ENCODE assay signal across 11 cellular contexts in the genomic region with DNA sequence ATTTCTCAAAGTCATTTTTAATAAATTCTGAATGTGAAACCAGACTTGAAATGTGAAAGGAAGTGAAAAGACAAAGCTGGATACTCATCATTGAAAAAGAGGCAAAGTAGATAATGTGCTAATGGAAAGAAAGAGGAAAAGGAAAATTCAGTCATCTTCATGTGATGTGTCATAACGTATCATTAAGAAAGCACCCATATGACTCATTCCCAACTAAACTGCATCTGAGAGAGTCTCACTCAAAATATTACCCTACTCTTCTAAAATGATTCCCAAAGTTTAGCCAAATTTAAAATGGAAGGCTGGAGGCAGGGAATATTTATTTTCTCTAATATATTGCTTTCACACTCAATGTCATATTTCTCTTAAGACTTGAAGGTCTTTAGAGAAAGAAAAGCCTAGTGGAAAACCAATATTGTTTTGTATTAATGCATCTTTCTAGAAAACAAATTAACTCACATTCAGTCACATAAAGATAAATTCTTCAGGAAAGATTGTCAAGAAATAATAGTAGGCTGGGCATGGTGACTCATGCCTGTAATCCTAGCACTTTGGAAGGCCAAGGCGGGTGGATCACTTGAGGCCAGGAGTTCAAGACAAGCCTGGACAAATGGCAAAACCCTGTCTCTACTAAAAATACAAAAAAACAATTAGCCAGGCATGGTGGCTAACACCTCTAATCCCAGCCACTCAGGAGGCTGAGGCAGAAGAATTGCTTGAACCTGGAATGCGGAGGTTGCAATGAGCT.
A peak's percentile ranks its signal among the peaks of the same experiment; 100 is the strongest.
DNase-seq lines count a peak whose midpoint lies in the region; ATAC-seq and TF ChIP-seq lines count a peak whose summit lies in the region.
"Had no signal": no experiment of that assay in that cellular context is flagged by ENCODE, and none has a peak within 500 bp of the region (broad histone marks: within the 10 kb centered on the region; RNA-seq: fewer than 3 reads in every experiment).

No MANE protein-coding gene starts in this region.

- no peaks in the 10 kb centered on the region for H3K4me1 Mint-ChIP-seq in activated T-helper 1 cell treated with anti-CD3 and anti-CD28 coated beads, Interleukin-12 subunit alpha, Interleukin-12 subunit beta, Interleukin-2, Interleukin-4 antibody, amounts not matched to agents 30 ng/mL and 10 ng/mL and 1 ng/mL, durations not matched to agents 14 hours and 24 hours and 36 hours (ENCODE audit: low read depth)
- H3K4me1 Mint-ChIP-seq: CD4-positive, alpha-beta memory T cell had no signal

- H3K4me1 ChIP-seq in stomach: no peaks in the 10 kb centered on the region
- H3K4me1 ChIP-seq in ascending aorta: no peaks in the 10 kb centered on the region

- no peak for TF ChIP-seq POLR2A in stomach (IDR thresholded peaks at IDR 0.05)

- H3K27me3 Mint-ChIP-seq in activated T-helper 1 cell treated with anti-CD3 and anti-CD28 coated beads, Interleukin-12 subunit alpha, Interleukin-12 subunit beta, Interleukin-2, Interleukin-4 antibody, amounts not matched to agents 30 ng/mL and 10 ng/mL and 1 ng/mL, durations not matched to agents 14 hours and 24 hours and 36 hours (ENCODE audit: insufficient read depth): peaks cover 2% of the 10 kb centered on the region

- no peaks in the 10 kb centered on the region for H3K36me3 ChIP-seq in MG63
- no peaks in the 10 kb centered on the region for H3K36me3 ChIP-seq in stomach
- no peaks in the 10 kb centered on the region for H3K36me3 ChIP-seq in ascending aorta
- H3K36me3 ChIP-seq: cardiac muscle cell had no signal

- intact Hi-C loops in stomach (cut with DNase I; ENCODE audit: low total_unique reads): no loop called here
- intact Hi-C loops in ascending aorta (cut with DNase I): no loop called here
- intact Hi-C loops in activated T-helper 1 cell treated with anti-CD3 and anti-CD28 coated beads, Interleukin-12 subunit alpha, Interleukin-12 subunit beta, Interleukin-2, Interleukin-4 antibody, amounts not matched to agents 30 ng/mL and 10 ng/mL and 1 ng/mL, durations not matched to agents 14 hours and 24 hours and 36 hours (cut with micrococcal nuclease): no loop called here

- TF ChIP-seq CTCF in AG09309 (IDR thresholded peaks at IDR 0.05; ENCODE audit: control insufficient read depth, insufficient read depth, low read depth, low read length, missing control alignments) (no peak), stomach (IDR thresholded peaks at IDR 0.05) (no peak), ascending aorta (IDR thresholded peaks at IDR 0.05) (no peak)

- no peak overlapping the region for H3K27ac Mint-ChIP-seq in activated T-helper 1 cell treated with anti-CD3 and anti-CD28 coated beads, Interleukin-12 subunit alpha, Interleukin-12 subunit beta, Interleukin-2, Interleukin-4 antibody, amounts not matched to agents 30 ng/mL and 10 ng/mL and 1 ng/mL, durations not matched to agents 14 hours and 24 hours and 36 hours
- H3K27ac Mint-ChIP-seq: CD4-positive, alpha-beta memory T cell; progenitor cell of endocrine pancreas had no signal

- H3K4me3 Mint-ChIP-seq in activated T-helper 1 cell treated with anti-CD3 and anti-CD28 coated beads, Interleukin-12 subunit alpha, Interleukin-12 subunit beta, Interleukin-2, Interleukin-4 antibody, amounts not matched to agents 30 ng/mL and 10 ng/mL and 1 ng/mL, durations not matched to agents 14 hours and 24 hours and 36 hours: no peak overlapping the region
- H3K4me3 Mint-ChIP-seq: CD4-positive, alpha-beta memory T cell had no signal

- DNase-seq in AG09309 (ENCODE audit: low read depth) (peak; percentile 18), MG63 (peak; percentile 53), fibroblast of gingiva (ENCODE audit: low read depth) (peak; percentile 67), stomach (no peak), ascending aorta (ENCODE audit: low spot score in 2 of 2) (no peak), SHP77 treated with DMSO at 0.1 percent for 48 hours (lab: John Stamatoyannopoulos, UW) (no peak)
- no peak for DNase-seq in activated T-helper 1 cell treated with anti-CD3 and anti-CD28 coated beads, Interleukin-12 subunit alpha, Interleukin-12 subunit beta, Interleukin-2, Interleukin-4 antibody, amounts not matched to agents 30 ng/mL and 10 ng/mL and 1 ng/mL, durations not matched to agents 14 hours and 24 hours and 36 hours (ENCODE audit: low spot score)
- DNase-seq: CD4-positive, alpha-beta memory T cell had no signal

- H3K9me3 Mint-ChIP-seq in activated T-helper 1 cell treated with anti-CD3 and anti-CD28 coated beads, Interleukin-12 subunit alpha, Interleukin-12 subunit beta, Interleukin-2, Interleukin-4 antibody, amounts not matched to agents 30 ng/mL and 10 ng/mL and 1 ng/mL, durations not matched to agents 14 hours and 24 hours and 36 hours: no peaks in the 10 kb centered on the region

- 65 to 85% (median 80%) methylated on average over 3 of the region's 3 CpGs for WGBS in stomach, 5 donors

- no peak for TF ChIP-seq EP300 in stomach (IDR thresholded peaks at IDR 0.05)

- H3K9me3 ChIP-seq in MG63: no peaks in the 10 kb centered on the region
- no peaks in the 10 kb centered on the region for H3K9me3 ChIP-seq in stomach
- H3K9me3 ChIP-seq in ascending aorta: no peaks in the 10 kb centered on the region

- peak; percentile 36 for ATAC-seq in GM21576 (IDR thresholded peaks at IDR 0.05; ENCODE audit: unreplicated experiment)

- H3K27ac ChIP-seq in stomach (no peak overlapping the region), ascending aorta (no peak overlapping the region)
- H3K27ac ChIP-seq: cardiac muscle cell had no signal

- no peaks in the 10 kb centered on the region for H3K36me3 Mint-ChIP-seq in activated T-helper 1 cell treated with anti-CD3 and anti-CD28 coated beads, Interleukin-12 subunit alpha, Interleukin-12 subunit beta, Interleukin-2, Interleukin-4 antibody, amounts not matched to agents 30 ng/mL and 10 ng/mL and 1 ng/mL, durations not matched to agents 14 hours and 24 hours and 36 hours (ENCODE audit: low read depth)
- H3K36me3 Mint-ChIP-seq: CD4-positive, alpha-beta memory T cell had no signal

- H3K4me3 ChIP-seq in AG09309 (ENCODE audit: control insufficient read depth, low read depth, low read length): no peak overlapping the region
- H3K4me3 ChIP-seq in MG63: no peak overlapping the region
- H3K4me3 ChIP-seq in stomach: no peak overlapping the region
- H3K4me3 ChIP-seq in ascending aorta: no peak overlapping the region
- H3K4me3 ChIP-seq: cardiac muscle cell had no signal

- H3K27me3 ChIP-seq in MG63: no peaks in the 10 kb centered on the region
- H3K27me3 ChIP-seq in stomach: no peaks in the 10 kb centered on the region
- H3K27me3 ChIP-seq in ascending aorta: no peaks in the 10 kb centered on the region
- H3K27me3 ChIP-seq: cardiac muscle cell had no signal

Comparison
In these comparisons a context has a peak if more than half of its experiments do, and no peak if none do; other contexts are left out.
1. DNase-seq: peak in AG09309 (single experiment), MG63 (single experiment) and fibroblast of gingiva (single experiment); none in stomach (single experiment), ascending aorta (0 of 2), activated T-helper 1 cell treated with anti-CD3 and anti-CD28 coated beads, Interleukin-12 subunit alpha, Interleukin-12 subunit beta, Interleukin-2, Interleukin-4 antibody, amounts not matched to agents 30 ng/mL and 10 ng/mL and 1 ng/mL, durations not matched to agents 14 hours and 24 hours and 36 hours (single experiment) and SHP77 treated with DMSO at 0.1 percent for 48 hours (single experiment).